Comparison of ENCODE assay signal across 8 cellular contexts in the genomic region with DNA sequence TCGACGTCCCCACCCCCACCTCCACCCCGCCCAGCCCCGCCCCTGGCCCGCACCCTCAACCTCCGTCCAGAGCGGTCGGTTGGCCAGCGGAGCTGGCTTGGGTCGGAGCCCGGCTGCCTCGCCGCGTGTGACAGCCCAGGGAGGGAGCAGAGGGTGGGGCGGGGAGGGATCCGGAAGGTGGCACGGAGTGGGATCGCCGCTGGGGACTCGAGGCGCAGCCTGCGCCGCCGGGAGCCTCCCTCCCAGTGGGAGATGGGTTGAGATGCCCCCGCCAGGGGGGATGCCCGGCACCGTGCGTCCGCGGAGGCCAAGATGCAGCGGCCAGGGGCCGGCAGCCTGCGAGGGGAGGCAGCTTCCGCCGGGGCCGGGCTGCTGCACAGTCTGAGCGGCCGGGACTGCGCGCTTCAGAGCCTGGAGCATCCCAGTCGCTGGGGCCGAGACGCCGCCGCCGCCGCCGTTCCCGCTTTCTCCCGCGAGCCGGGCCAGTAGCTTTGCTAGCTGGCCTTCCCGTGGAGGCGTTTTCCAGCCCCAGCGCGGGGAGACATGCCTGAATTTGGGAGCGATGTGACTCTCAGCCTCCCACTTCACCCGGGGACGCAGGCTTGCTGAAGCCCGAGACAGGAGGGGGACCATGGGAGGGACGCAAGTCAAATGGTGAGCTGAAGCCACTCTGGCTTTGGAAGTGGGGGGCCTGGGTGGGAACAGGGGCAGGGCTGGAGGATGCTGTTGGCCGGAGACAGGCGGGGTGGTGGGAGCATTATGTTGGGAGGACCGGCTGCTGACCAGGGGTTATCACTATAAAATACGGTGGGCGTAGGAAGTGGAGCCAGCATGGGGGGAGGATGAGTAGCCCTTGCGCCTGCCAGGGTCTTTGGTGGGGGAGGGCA. TPM values are rescaled to one million over a fixed set of nuclear protein-coding genes. Genes with fewer than 3 reads are reported as not detected.
DNase-seq lines count a peak whose midpoint lies in the region; ATAC-seq and TF ChIP-seq lines count a peak whose summit lies in the region.

No MANE protein-coding gene starts in this region.

- H3K27ac Mint-ChIP-seq in GM23338, result no peak overlapping the region
- H3K27ac Mint-ChIP-seq in effector memory CD8-positive, alpha-beta T cell, result no peak overlapping the region
- no peak overlapping the region for H3K27ac Mint-ChIP-seq in stimulated activated naive B cell treated with anti-CD40 and anti-IgM and Interleukin-4, amounts not matched to agents 10 μg/mL and 1 μg/mL and 100 μg/mL, for 72 hours

- peak overlapping the region; percentile 83 for H3K4me3 ChIP-seq in GM23338
- H3K4me3 ChIP-seq in WERI-Rb-1 (ENCODE audit: low read depth, low read length), result no peak overlapping the region
- H3K4me3 ChIP-seq in lung, result peak overlapping the region; percentile 65

- H3K4me3 Mint-ChIP-seq in GM23338, result peak overlapping the region; percentile 79
- peak overlapping the region; percentile 59 to 66 for H3K4me3 Mint-ChIP-seq in effector memory CD8-positive, alpha-beta T cell
- H3K4me3 Mint-ChIP-seq in stimulated activated naive B cell treated with anti-CD40 and anti-IgM and Interleukin-4, amounts not matched to agents 10 μg/mL and 1 μg/mL and 100 μg/mL, for 72 hours, result peak overlapping the region; percentile 75 to 84

- H4K20me1 ChIP-seq in GM23338 (replicated peaks; ENCODE audit: insufficient read depth), result no peaks in the 10 kb centered on the region

- H3K4me2 ChIP-seq in GM23338, result peak overlapping the region; percentile 91

- no peaks in the 10 kb centered on the region; the same call in 2 of the 3 replicates for H3K36me3 Mint-ChIP-seq in GM23338 (ENCODE audit: low read depth)
- peaks cover 6% of the 10 kb centered on the region for H3K36me3 Mint-ChIP-seq in effector memory CD8-positive, alpha-beta T cell (ENCODE audit: insufficient read depth)
- no peaks in the 10 kb centered on the region for H3K36me3 Mint-ChIP-seq in stimulated activated naive B cell treated with anti-CD40 and anti-IgM and Interleukin-4, amounts not matched to agents 10 μg/mL and 1 μg/mL and 100 μg/mL, for 72 hours

- WGBS in lung, 2 donors, result 3 to 6% methylated on average over 25 to 67 of the region's 67 CpGs

- H3K79me2 ChIP-seq in GM23338 (replicated peaks; ENCODE audit: insufficient read depth), result no peaks in the 10 kb centered on the region

- no peaks in the 10 kb centered on the region for H3K9me2 ChIP-seq in GM23338 (ENCODE audit: insufficient read depth)

- TF ChIP-seq CTCF in GM23338 (conservative IDR thresholded peaks at IDR 0.05; ENCODE audit: low read depth in 2 of 2) (no peak), WERI-Rb-1 (IDR thresholded peaks at IDR 0.05; ENCODE audit: low read depth, low read length) (no peak), lung (IDR thresholded peaks at IDR 0.05; ENCODE audit: control extremely low read depth, extremely low read depth) (no peak)

- no peaks in the 10 kb centered on the region for H3K9me3 Mint-ChIP-seq in GM23338
- H3K9me3 Mint-ChIP-seq in effector memory CD8-positive, alpha-beta T cell, result no peaks in the 10 kb centered on the region
- no peaks in the 10 kb centered on the region for H3K9me3 Mint-ChIP-seq in stimulated activated naive B cell treated with anti-CD40 and anti-IgM and Interleukin-4, amounts not matched to agents 10 μg/mL and 1 μg/mL and 100 μg/mL, for 72 hours

- peak; percentile 85 for DNase-seq in AG20443 (ENCODE audit: low spot score)
- DNase-seq in GM23338 (ENCODE audit: low spot score), result peak; percentile 57
- no peak for DNase-seq in WERI-Rb-1
- peak in 1 of 3 experiments; percentile 8 for DNase-seq in effector memory CD8-positive, alpha-beta T cell
- peak; percentile 67 for DNase-seq in lung (ENCODE audit: low spot score)
- no peak for DNase-seq in stimulated activated naive B cell treated with anti-CD40 and anti-IgM and Interleukin-4, amounts not matched to agents 10 μg/mL and 1 μg/mL and 100 μg/mL, for 72 hours

- H3K27me3 ChIP-seq in GM23338 (ENCODE audit: insufficient read depth) (no peaks in the 10 kb centered on the region), WERI-Rb-1 (ENCODE audit: insufficient read depth, low read depth, severe bottlenecking) (no peaks in the 10 kb centered on the region), lung (ENCODE audit: control insufficient read depth, insufficient read depth) (no peaks in the 10 kb centered on the region)

- H3K27me3 Mint-ChIP-seq in GM23338 (ENCODE audit: insufficient read depth, low read depth, poor library complexity), result peaks cover 18% of the 10 kb centered on the region
- H3K27me3 Mint-ChIP-seq in effector memory CD8-positive, alpha-beta T cell, result peaks cover 6 to 41% of the 10 kb centered on the region in 2 donors
- peaks cover 32 to 40% of the 10 kb centered on the region in 2 donors for H3K27me3 Mint-ChIP-seq in stimulated activated naive B cell treated with anti-CD40 and anti-IgM and Interleukin-4, amounts not matched to agents 10 μg/mL and 1 μg/mL and 100 μg/mL, for 72 hours

- H3K4me1 Mint-ChIP-seq in GM23338, result peaks cover 37% of the 10 kb centered on the region
- H3K4me1 Mint-ChIP-seq in effector memory CD8-positive, alpha-beta T cell (ENCODE audit: low read depth in 2 of 2), result peaks cover 0 to 6% of the 10 kb centered on the region in 2 donors
- H3K4me1 Mint-ChIP-seq in stimulated activated naive B cell treated with anti-CD40 and anti-IgM and Interleukin-4, amounts not matched to agents 10 μg/mL and 1 μg/mL and 100 μg/mL, for 72 hours, result peaks cover 15 to 25% of the 10 kb centered on the region in 2 donors

- H3K4me1 ChIP-seq in GM23338 (ENCODE audit: insufficient read depth) (peaks cover 25% of the 10 kb centered on the region), lung (ENCODE audit: control insufficient read depth in 2 of 2, insufficient read depth in 2 of 2, low read length in 2 of 2) (peaks cover 0 to 11% of the 10 kb centered on the region in 2 donors)

- ATAC-seq in GM23338 (peak; percentile 69), lung (ENCODE audit: insufficient read depth, low FRiP score) (peak; percentile 76), HG03439 (IDR thresholded peaks at IDR 0.05; ENCODE audit: unreplicated experiment) (no peak), HG02938 (IDR thresholded peaks at IDR 0.05; ENCODE audit: unreplicated experiment) (no peak)
- peak; percentile 72 for ATAC-seq in effector memory CD8-positive, alpha-beta T cell (replicated peaks)
- peak; percentile 77 to 82 for ATAC-seq in stimulated activated naive B cell treated with anti-CD40 and anti-IgM and Interleukin-4, amounts not matched to agents 10 μg/mL and 1 μg/mL and 100 μg/mL, for 72 hours (replicated peaks)

- no peaks in the 10 kb centered on the region for H3K9me3 ChIP-seq in WERI-Rb-1 (ENCODE audit: severe bottlenecking)
- no peaks in the 10 kb centered on the region for H3K9me3 ChIP-seq in lung (ENCODE audit: control insufficient read depth in 2 of 2, insufficient read depth in 1 of 2, low read length in 1 of 2)

- H3K27ac ChIP-seq in GM23338 (ENCODE audit: low read depth) (no peak overlapping the region), WERI-Rb-1 (peak overlapping the region; percentile 23; the same call in 1 of the 2 replicates), lung (ENCODE audit: low read depth in 1 of 2, low read length in 1 of 2) (peak overlapping the region; percentile 68 to 75)

- H2AFZ ChIP-seq in GM23338, result 0 out of 2 replicates have a peak overlapping the region, but pooled peaks have one; percentile 23

- H3K36me3 ChIP-seq in GM23338 (ENCODE audit: insufficient read depth) (no peaks in the 10 kb centered on the region), WERI-Rb-1 (peaks cover 37% of the 10 kb centered on the region), lung (ENCODE audit: control insufficient read depth in 2 of 2, insufficient read depth in 2 of 2, low read length in 2 of 2) (no peaks in the 10 kb centered on the region)

- peaks cover 5% of the 10 kb centered on the region; the same call in 1 of the 2 replicates for H3F3A ChIP-seq in GM23338 (replicated peaks; ENCODE audit: low read depth)

TF ChIP-seq in GM23338, 12 proteins besides CTCF, POLR2A, EP300 and RAD21 (continues in another document):
- TF ChIP-seq EZH2phosphoT487 (IDR thresholded peaks at IDR 0.05; ENCODE audit: unreplicated experiment) (no peak), NANOG (IDR thresholded peaks at IDR 0.05; ENCODE audit: borderline replicate concordance) (no peak), POLR2AphosphoS5 (IDR thresholded peaks at IDR 0.05; ENCODE audit: low read depth) (peak; percentile 53; the same call in 1 of the 2 replicates), ZNF114 (CRISPR knock-in tag; IDR thresholded peaks at IDR 0.05) (no peak)

RNA-seq across cellular contexts. Expression of a gene that starts 40.2 kb away (rescaled TPM):
- 17.2 and 18.1 TPM in 2 replicates for total RNA-seq in GM23338 (2014; rRNA removed; shearing (Covaris generic))
- 9.4 and 9.6 TPM in 2 replicates for polyA plus RNA-seq in GM23338 (2016; fragmentation: Nextera tagmentation; extraction: Ambion mirVana)
- total RNA-seq in lung, result 10 to 100 TPM; 17.2 to 32.1 TPM
- polyA plus RNA-seq in lung, result 1 to 10 TPM; 3.1 to 3.9 TPM

RNA-seq across cellular contexts. Expression of a gene that starts 47.8 kb away (rescaled TPM):
- total RNA-seq in GM23338 (2014; rRNA removed; shearing (Covaris generic)), result 58.4 and 66.5 TPM in 2 replicates
- 25.2 and 31.8 TPM in 2 replicates for polyA plus RNA-seq in GM23338 (2016; fragmentation: Nextera tagmentation; extraction: Ambion mirVana)
- total RNA-seq in lung, result 10 to 100 TPM; 31.9 to 32.9 TPM
- polyA plus RNA-seq in lung, result 10 to 100 TPM; 12.0 to 21.1 TPM

RNA-seq across cellular contexts. Expression of a gene that starts 58.7 kb away (rescaled TPM):
- total RNA-seq in GM23338 (2014; rRNA removed; shearing (Covaris generic)), result 1.0 TPM in 1 of 2 replicates, not detected in the other
- polyA plus RNA-seq in GM23338 (2016; fragmentation: Nextera tagmentation; extraction: Ambion mirVana) (4.1 and 4.7 TPM in 2 replicates), lung (10 to 100 TPM; 14.6 to 20.4 TPM)
- 10 to 100 TPM; 11.1 to 16.0 TPM for total RNA-seq in lung

Comparison
In these comparisons a context has a peak if more than half of its experiments do, and no peak if none do; other contexts are left out.
1. DNase-seq: peak in AG20443 (single experiment), GM23338 (single experiment) and lung (single experiment); none in WERI-Rb-1 (single experiment) and stimulated activated naive B cell treated with anti-CD40 and anti-IgM and Interleukin-4, amounts not matched to agents 10 μg/mL and 1 μg/mL and 100 μg/mL, for 72 hours (single experiment).
2. ATAC-seq: peak in GM23338 (single experiment), effector memory CD8-positive, alpha-beta T cell (single experiment), lung (single experiment) and stimulated activated naive B cell treated with anti-CD40 and anti-IgM and Interleukin-4, amounts not matched to agents 10 μg/mL and 1 μg/mL and 100 μg/mL, for 72 hours (2 of 2); none in HG03439 (single experiment) and HG02938 (single experiment).
3. Peak in every context shown above with its lines, with median percentiles within 50 percentile points of each other: H3K4me3 Mint-ChIP-seq.